Comparison of ENCODE assay signal across 13 cellular contexts in the genomic region with DNA sequence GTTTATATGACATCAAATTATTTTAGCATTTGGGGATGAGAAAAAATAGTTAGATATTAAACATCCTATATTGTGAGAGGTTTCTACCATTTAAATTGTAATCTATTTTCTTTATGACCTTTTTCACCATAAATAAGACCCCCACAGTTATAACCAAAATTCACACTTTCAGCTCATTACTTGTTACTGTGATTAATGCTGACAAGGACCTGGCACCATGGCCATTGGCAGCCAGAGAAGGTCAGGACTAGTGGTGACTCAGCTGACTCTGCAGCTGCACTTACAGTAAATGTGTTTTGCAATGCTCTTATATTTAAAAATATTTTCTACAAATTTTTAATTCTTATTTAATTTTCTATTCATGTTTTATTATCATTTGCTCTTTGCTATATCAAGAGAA.
DNase-seq lines count a peak whose midpoint lies in the region; ATAC-seq, FAIRE-seq and TF ChIP-seq lines count a peak whose summit lies in the region.
"Had no signal": no experiment of that assay in that cellular context is flagged by ENCODE, and none has a peak within 500 bp of the region (broad histone marks: within the 10 kb centered on the region; RNA-seq: fewer than 3 reads in every experiment).

No MANE protein-coding gene starts in this region.

- H3K4me1 Mint-ChIP-seq in astrocyte (ENCODE audit: low read depth, unreplicated experiment) (peaks cover 8% of the 10 kb centered on the region), immature natural killer cell (no peaks in the 10 kb centered on the region)
- H3K4me1 Mint-ChIP-seq: activated naive CD8-positive, alpha-beta T cell treated with anti-CD3 and anti-CD28 coated beads for 36 hours; neural progenitor cell; WTC11 had no signal

- no peak overlapping the region for H3K9ac ChIP-seq in astrocyte (ENCODE audit: low read length)
- H3K9ac ChIP-seq: neural progenitor cell had no signal

- H3K4me3 ChIP-seq in astrocyte (ENCODE audit: insufficient read depth, low read depth, low read length) (no peak overlapping the region), heart right ventricle (no peak overlapping the region), skeletal muscle cell (ENCODE audit: low read depth, low read length) (no peak overlapping the region)
- H3K4me3 ChIP-seq: neural progenitor cell had no signal

- H3K9me3 ChIP-seq in astrocyte (ENCODE audit: insufficient read depth, low read depth, low read length), result no peaks in the 10 kb centered on the region
- H3K9me3 ChIP-seq in heart right ventricle, result no peaks in the 10 kb centered on the region

- ATAC-seq in heart right ventricle (peak in 7 of 8 donors; percentile 61 to 88 (median 80)), HG02763 (IDR thresholded peaks at IDR 0.05; ENCODE audit: unreplicated experiment) (no peak)
- ATAC-seq: WTC11 had no signal

- H3K27me3 ChIP-seq in astrocyte (ENCODE audit: insufficient read depth, low read length) (no peaks in the 10 kb centered on the region), heart right ventricle (no peaks in the 10 kb centered on the region)
- H3K27me3 ChIP-seq: neural progenitor cell had no signal

- H3K27ac ChIP-seq in astrocyte (ENCODE audit: low read depth, low read length) (peak overlapping the region; percentile 22), heart right ventricle (peak overlapping the region in 8 of 10 donors; percentile 25 to 69 (median 49))
- H3K27ac ChIP-seq: neural progenitor cell had no signal

- TF ChIP-seq CTCF in astrocyte (IDR thresholded peaks at IDR 0.05; ENCODE audit: insufficient read depth, low read depth, low read length) (no peak), heart right ventricle (IDR thresholded peaks at IDR 0.05) (no peak), GM20000 (IDR thresholded peaks at IDR 0.05; ENCODE audit: extremely low read depth, missing control alignments) (no peak)

- no peak for FAIRE-seq in astrocyte (lab: Jason Lieb, UNC)

- no peaks in the 10 kb centered on the region for H3K9me3 Mint-ChIP-seq in astrocyte (ENCODE audit: unreplicated experiment)
- H3K9me3 Mint-ChIP-seq in immature natural killer cell, result no peaks in the 10 kb centered on the region
- H3K9me3 Mint-ChIP-seq: activated naive CD8-positive, alpha-beta T cell treated with anti-CD3 and anti-CD28 coated beads for 36 hours; neural progenitor cell had no signal

- no peaks in the 10 kb centered on the region for H3K79me2 ChIP-seq in astrocyte (ENCODE audit: insufficient read depth, low read length)

- H2AFZ ChIP-seq in astrocyte (ENCODE audit: low read depth, low read length), result no peak overlapping the region
- H2AFZ ChIP-seq: neural progenitor cell had no signal

- H3K27me3 Mint-ChIP-seq in astrocyte (ENCODE audit: low read depth, unreplicated experiment), result no peaks in the 10 kb centered on the region
- peaks cover 0 to 3% (median 2%) of the 10 kb centered on the region in 3 donors for H3K27me3 Mint-ChIP-seq in immature natural killer cell (ENCODE audit: low read depth in 3 of 3)
- H3K27me3 Mint-ChIP-seq: activated naive CD8-positive, alpha-beta T cell treated with anti-CD3 and anti-CD28 coated beads for 36 hours had no signal

- intact Hi-C loops in heart right ventricle (cut with DNase I), result loop anchor here in 2 of 10 donors (10.0 kb wide), 1 partner anchor 108 kb away; no protein-coding TSS in a partner anchor

- H3K4me2 ChIP-seq in astrocyte (ENCODE audit: low read length), result no peak overlapping the region
- H3K4me2 ChIP-seq: neural progenitor cell had no signal

- H3K36me3 Mint-ChIP-seq in astrocyte (ENCODE audit: low read depth, unreplicated experiment) (peaks cover 2% of the 10 kb centered on the region), immature natural killer cell (no peaks in the 10 kb centered on the region)
- H3K36me3 Mint-ChIP-seq: activated naive CD8-positive, alpha-beta T cell treated with anti-CD3 and anti-CD28 coated beads for 36 hours; neural progenitor cell; WTC11 had no signal

- H3K4me3 Mint-ChIP-seq in astrocyte (ENCODE audit: unreplicated experiment) (no peak overlapping the region), immature natural killer cell (no peak overlapping the region)
- H3K4me3 Mint-ChIP-seq: activated naive CD8-positive, alpha-beta T cell treated with anti-CD3 and anti-CD28 coated beads for 36 hours; neural progenitor cell; WTC11 had no signal

- H4K20me1 ChIP-seq in astrocyte (ENCODE audit: insufficient read depth, low read length), result no peaks in the 10 kb centered on the region

- no peaks in the 10 kb centered on the region for H3K36me3 ChIP-seq in astrocyte (ENCODE audit: insufficient read depth, low read length)
- H3K36me3 ChIP-seq in heart right ventricle, result no peaks in the 10 kb centered on the region
- H3K36me3 ChIP-seq: neural progenitor cell had no signal

- H3K4me1 ChIP-seq in astrocyte (ENCODE audit: insufficient read depth, low read length) (peaks cover 10% of the 10 kb centered on the region), heart right ventricle (peaks cover 0 to 30% (median 11%) of the 10 kb centered on the region in 9 donors)
- H3K4me1 ChIP-seq: neural progenitor cell had no signal

- DNase-seq in H4 (ENCODE audit: low spot score) (peak; percentile 29), astrocyte (ENCODE audit: low read depth) (peak; percentile 85), heart right ventricle (peak; percentile 39 to 40), skeletal muscle cell (ENCODE audit: low read depth) (peak; percentile 62), NCI-H2107 treated with DMSO at 0.1 percent for 48 hours (lab: John Stamatoyannopoulos, UW; ENCODE audit: unreplicated experiment) (no peak), GM20000 (ENCODE audit: low spot score) (no peak), immature natural killer cell (no peak)
- DNase-seq: activated naive CD8-positive, alpha-beta T cell treated with anti-CD3 and anti-CD28 coated beads for 36 hours; glutamatergic neuron; NCI-H82 had no signal

- H3K27ac Mint-ChIP-seq in astrocyte (ENCODE audit: unreplicated experiment) (no peak overlapping the region), immature natural killer cell (no peak overlapping the region)
- H3K27ac Mint-ChIP-seq: activated naive CD8-positive, alpha-beta T cell treated with anti-CD3 and anti-CD28 coated beads for 36 hours; neural progenitor cell; WTC11 had no signal

Comparison
In these comparisons a context has a peak if more than half of its experiments do, and no peak if none do; other contexts are left out.
1. DNase-seq: peak in H4 (single experiment), astrocyte (single experiment), heart right ventricle (2 of 2) and skeletal muscle cell (single experiment); none in NCI-H2107 treated with DMSO at 0.1 percent for 48 hours (single experiment), GM20000 (single experiment) and immature natural killer cell (0 of 3).